9 cellular contexts compared by ENCODE assay signal in the genomic region with DNA sequence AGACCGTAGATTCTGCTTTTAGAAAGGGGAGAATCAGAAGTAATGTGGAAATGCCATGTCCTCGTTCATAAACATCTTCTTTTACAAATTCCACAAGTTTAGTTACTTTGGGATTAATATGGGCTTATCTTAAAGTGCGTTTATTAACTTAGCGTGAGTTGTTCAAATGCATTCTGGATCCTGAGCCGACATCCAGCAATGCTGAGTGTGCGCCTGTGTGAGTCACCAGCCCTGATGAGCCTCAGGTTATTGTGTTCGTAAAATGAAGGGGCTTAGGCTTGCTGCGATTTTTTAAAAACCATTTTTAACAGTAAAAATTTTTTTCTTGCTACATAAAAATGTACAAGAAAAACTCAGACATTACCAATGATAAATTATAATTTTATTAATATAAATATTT.
"Had no signal": no experiment of that assay in that cellular context is flagged by ENCODE, and none has a peak within 500 bp of the region (broad histone marks: within the 10 kb centered on the region; RNA-seq: fewer than 3 reads in every experiment).

No MANE protein-coding gene starts in this region.

- DNase-seq: H9, HCEC 1CT, KG1 had no signal

- ATAC-seq: GM23338, HepG2 had no signal

- H3K4me2 ChIP-seq: GM23338 had no signal

- FAIRE-seq: H1, H54, HepG2 had no signal

- H3K9me3 Mint-ChIP-seq: IgD-negative memory B cell had no signal

- H2AFZ ChIP-seq: GM23338 had no signal

- H3K4me1 Mint-ChIP-seq: GM23338 had no signal

- H3K4me3 Mint-ChIP-seq: GM23338, H9, IgD-negative memory B cell had no signal

- H3K4me3 ChIP-seq: GM23338 had no signal

- H3K27ac ChIP-seq: HL-60 had no signal

- H3K27me3 Mint-ChIP-seq: IgD-negative memory B cell had no signal

- H3K27ac Mint-ChIP-seq: GM23338, H9, IgD-negative memory B cell had no signal
